ENCODE assay signal across 8 cellular contexts in the genomic region with DNA sequence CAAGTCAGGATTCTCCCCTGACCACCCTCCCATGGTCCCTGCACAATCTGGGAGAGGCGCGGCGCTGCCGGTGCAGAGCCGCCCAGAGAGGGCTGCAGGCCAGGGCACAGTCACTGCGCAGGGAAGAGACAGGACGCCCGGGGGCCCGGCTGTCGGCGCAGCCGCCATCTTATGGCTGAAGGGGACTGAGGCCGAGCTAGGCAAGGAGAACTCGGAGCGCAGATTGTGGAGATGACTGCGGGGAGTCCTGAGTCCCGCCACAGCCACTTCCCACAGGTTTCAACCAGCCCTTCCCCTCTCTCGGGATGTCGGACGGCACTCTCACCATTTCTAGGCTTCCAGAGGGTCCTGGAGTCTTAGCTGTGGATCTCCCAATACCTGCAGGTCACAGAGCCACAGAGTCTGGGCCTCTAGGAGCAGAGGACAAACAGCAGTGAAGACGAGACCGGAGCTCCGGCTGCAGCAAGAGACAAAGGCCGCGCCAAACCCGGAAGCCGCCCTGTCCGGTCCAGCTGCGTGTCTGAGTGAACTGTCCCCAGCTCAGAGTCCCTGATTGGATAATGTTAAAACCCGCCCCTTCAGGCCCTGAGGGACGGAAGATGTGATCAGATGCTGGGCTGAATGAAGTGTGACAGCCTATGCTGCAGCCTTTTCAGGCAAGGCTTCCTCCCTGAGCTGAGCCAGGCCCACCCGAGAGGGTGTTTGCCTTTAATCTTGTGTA. TPM values are rescaled to one million over a fixed set of nuclear protein-coding genes. Genes with fewer than 3 reads are reported as not detected.
DNase-seq lines count a peak whose midpoint lies in the region; ATAC-seq, FAIRE-seq and TF ChIP-seq lines count a peak whose summit lies in the region.

A gene (minus strand): TSS at position 526 of the 721 bp plus-strand sequence. CDS start 198 bp downstream, at position 328.

- peaks cover 4% of the 10 kb centered on the region for H4K20me1 ChIP-seq in astrocyte (ENCODE audit: insufficient read depth, low read length)
- no peaks in the 10 kb centered on the region for H4K20me1 ChIP-seq in hepatocyte (ENCODE audit: insufficient read depth, poor library complexity, severe bottlenecking)

- H3K36me3 Mint-ChIP-seq in astrocyte (ENCODE audit: low read depth, unreplicated experiment), result peaks cover 23% of the 10 kb centered on the region

- 35% methylated on average over 28 of the region's 32 CpGs for WGBS in hepatocyte (ENCODE audit: low lambda C conversion rate, missing lambda C conversion rate)

- H3K9me3 Mint-ChIP-seq in astrocyte (ENCODE audit: unreplicated experiment), result peaks cover 14% of the 10 kb centered on the region

- no peaks in the 10 kb centered on the region for H3K27me3 Mint-ChIP-seq in astrocyte (ENCODE audit: low read depth, unreplicated experiment)

- H3K79me2 ChIP-seq in astrocyte (ENCODE audit: insufficient read depth, low read length) (peaks cover 49% of the 10 kb centered on the region), hepatocyte (peaks cover 47% of the 10 kb centered on the region)

- H3K27me3 ChIP-seq in astrocyte (ENCODE audit: insufficient read depth, low read length), result no peaks in the 10 kb centered on the region
- no peaks in the 10 kb centered on the region for H3K27me3 ChIP-seq in hepatocyte

- H3K4me3 ChIP-seq in astrocyte (ENCODE audit: insufficient read depth, low read depth, low read length) (peak within 1 kb of the TSS; percentile 100), hepatocyte (peak within 1 kb of the TSS; percentile 74)

- peak within 1 kb of the TSS; percentile 82 for H3K4me2 ChIP-seq in astrocyte (ENCODE audit: low read length)
- H3K4me2 ChIP-seq in hepatocyte, result peak within 1 kb of the TSS; percentile 82

- H3K4me3 Mint-ChIP-seq in astrocyte (ENCODE audit: unreplicated experiment), result peak within 1 kb of the TSS; percentile 100

- FAIRE-seq in astrocyte (lab: Jason Lieb, UNC), result peak; percentile 39

- H3K4me1 ChIP-seq in astrocyte (ENCODE audit: insufficient read depth, low read length) (peaks cover 3% of the 10 kb centered on the region), hepatocyte (ENCODE audit: insufficient read depth) (peaks cover 5% of the 10 kb centered on the region)

- H3K27ac ChIP-seq in astrocyte (ENCODE audit: low read depth, low read length), result peak within 1 kb of the TSS; percentile 96
- H3K27ac ChIP-seq in hepatocyte, result peak within 1 kb of the TSS; percentile 98

- ATAC-seq in GM18498 (IDR thresholded peaks at IDR 0.05; ENCODE audit: unreplicated experiment) (peak; percentile 99), HG02938 (IDR thresholded peaks at IDR 0.05; ENCODE audit: unreplicated experiment) (peak; percentile 100)

- H3K4me1 Mint-ChIP-seq in astrocyte (ENCODE audit: low read depth, unreplicated experiment), result peaks cover 8% of the 10 kb centered on the region

- H3K27ac Mint-ChIP-seq in astrocyte (ENCODE audit: unreplicated experiment), result peak within 1 kb of the TSS; percentile 100

- peaks cover 8% of the 10 kb centered on the region for H3K9me3 ChIP-seq in astrocyte (ENCODE audit: insufficient read depth, low read depth, low read length)
- no peaks in the 10 kb centered on the region for H3K9me3 ChIP-seq in hepatocyte (ENCODE audit: low read depth)

- H3K9ac ChIP-seq in astrocyte (ENCODE audit: low read length), result peak within 1 kb of the TSS; percentile 99

- DNase-seq in NCI-H187 treated with DMSO at 0.1 percent for 48 hours (lab: John Stamatoyannopoulos, UW) (peak; percentile 48), T-helper 22 cell (ENCODE audit: low read depth) (peak; percentile 58), astrocyte (ENCODE audit: low read depth) (peak; percentile 85), hepatocyte (ENCODE audit: low spot score) (peak; percentile 87), retina (peak; percentile 95), cortex of kidney (lab: John Stamatoyannopoulos, UW) (no peak)

- no peaks in the 10 kb centered on the region for H3K9me2 ChIP-seq in hepatocyte (replicated peaks; ENCODE audit: insufficient read depth)

- H2AFZ ChIP-seq in astrocyte (ENCODE audit: low read depth, low read length) (peak within 1 kb of the TSS; percentile 97), hepatocyte (peak within 1 kb of the TSS; percentile 50)

- H3K36me3 ChIP-seq in astrocyte (ENCODE audit: insufficient read depth, low read length), result no peaks in the 10 kb centered on the region
- no peaks in the 10 kb centered on the region for H3K36me3 ChIP-seq in hepatocyte (replicated peaks; ENCODE audit: insufficient read depth, low read depth)

- no peak for TF ChIP-seq CTCF in astrocyte (IDR thresholded peaks at IDR 0.05; ENCODE audit: insufficient read depth, low read depth, low read length)
- TF ChIP-seq CTCF in hepatocyte (IDR thresholded peaks at IDR 0.05; ENCODE audit: poor library complexity), result no peak

RNA-seq across cellular contexts. Expression of the gene that starts here (rescaled TPM):
- 13.8 and 20.0 TPM in 2 replicates for total RNA-seq in astrocyte
- 9.9 and 11.7 TPM in 2 replicates for total RNA-seq in hepatocyte
- 0.92 and 1.4 TPM in 2 replicates for polyA plus RNA-seq in hepatocyte
